Comparison of ENCODE assay signal across 17 cellular contexts in the genomic region with DNA sequence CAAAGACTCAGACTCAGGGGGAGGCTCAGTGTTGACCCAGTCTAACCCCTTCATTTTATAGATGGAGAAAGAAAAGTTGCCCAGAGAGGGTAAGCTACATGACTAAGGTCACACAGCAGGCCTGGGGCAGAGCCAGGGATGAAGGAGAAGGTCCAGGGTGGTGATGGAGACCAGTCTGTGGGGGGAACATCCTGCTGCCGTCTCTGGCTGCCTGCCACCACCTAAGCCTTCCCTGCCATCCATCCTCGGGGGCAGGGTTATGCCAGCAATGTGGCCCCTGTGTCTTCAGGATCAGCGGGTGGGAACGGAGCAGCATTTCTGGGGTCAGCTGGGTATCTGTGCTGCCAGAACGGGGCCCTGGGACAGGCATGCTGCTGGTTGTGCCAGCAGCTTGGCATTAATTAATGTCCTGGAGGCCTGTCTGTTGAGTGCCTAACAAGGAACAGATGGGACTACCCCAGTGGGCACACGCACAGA. TPM values are rescaled to one million over a fixed set of nuclear protein-coding genes. Genes with fewer than 3 reads are reported as not detected.
DNase-seq lines count a peak whose midpoint lies in the region; ATAC-seq and TF ChIP-seq lines count a peak whose summit lies in the region.
"Had no signal": no experiment of that assay in that cellular context is flagged by ENCODE, and none has a peak within 500 bp of the region (broad histone marks: within the 10 kb centered on the region; RNA-seq: fewer than 3 reads in every experiment).

No MANE protein-coding gene starts in this region.

- H3K4me3 Mint-ChIP-seq in type B pancreatic cell, result peak overlapping the region; percentile 88
- H3K4me3 Mint-ChIP-seq: CD8-positive, alpha-beta T cell had no signal

- H3K56ac ChIP-seq in mesendoderm (ENCODE audit: low read length), result peak overlapping the region; percentile 62

- H3K79me2 ChIP-seq in mesendoderm (ENCODE audit: control insufficient read depth, insufficient read depth, low read length), result no peaks in the 10 kb centered on the region

- no peaks in the 10 kb centered on the region for H3K79me1 ChIP-seq in mesendoderm (ENCODE audit: low read length)

- peak overlapping the region; percentile 58 to 84 (median 68) for H3K27ac ChIP-seq in body of pancreas
- H3K27ac ChIP-seq in mesendoderm (ENCODE audit: low read depth, low read length), result no peak overlapping the region
- H3K27ac ChIP-seq: testis had no signal

- H4K5ac ChIP-seq in mesendoderm (ENCODE audit: low read length), result no peak overlapping the region

- no peaks in the 10 kb centered on the region for H3K27me3 ChIP-seq in body of pancreas
- no peaks in the 10 kb centered on the region for H3K27me3 ChIP-seq in mesendoderm (ENCODE audit: insufficient read depth, low read length, poor library complexity)
- H3K27me3 ChIP-seq: brain microvascular endothelial cell, testis had no signal

- no peak overlapping the region for H2BK5ac ChIP-seq in mesendoderm (ENCODE audit: low read length)

- no peak for TF ChIP-seq POLR2A in body of pancreas (IDR thresholded peaks at IDR 0.05)

- H3K4me1 ChIP-seq in body of pancreas, result peaks cover 84% of the 10 kb centered on the region
- peaks cover 7% of the 10 kb centered on the region for H3K4me1 ChIP-seq in mesendoderm (ENCODE audit: control insufficient read depth, low read depth, low read length)

- no peaks in the 10 kb centered on the region for H3K27me3 Mint-ChIP-seq in type B pancreatic cell

- no peaks in the 10 kb centered on the region for H3K9me3 ChIP-seq in body of pancreas
- H3K9me3 ChIP-seq: prostate gland, testis had no signal

- DNase-seq in NCI-H2171 treated with DMSO at 0.1 percent for 48 hours (lab: John Stamatoyannopoulos, UW) (peak; percentile 20), NCI-H2171 (lab: John Stamatoyannopoulos, UW) (no peak), body of pancreas (no peak), mesendoderm (no peak), type B pancreatic cell (ENCODE audit: extremely low spot score, unreplicated experiment) (no peak), GDM1 (lab: John Stamatoyannopoulos, UW) (no peak), SKM-1 (lab: John Stamatoyannopoulos, UW; ENCODE audit: unreplicated experiment) (no peak), GM10266 (ENCODE audit: extremely low spot score) (no peak)
- DNase-seq: activated gamma-delta T cell; CD8-positive, alpha-beta T cell; foreskin melanocyte; NCI-H1092 treated with DMSO at 0.1 percent for 48 hours; PC-3 had no signal

- WGBS in body of pancreas, 2 donors, result 0 to 54% methylated on average over 1 to 6 of the region's 6 CpGs
- WGBS in mesendoderm (ENCODE audit: extremely low coverage, insufficient coverage, low lambda C conversion rate), result no CpG with 5 or more reads among the region's 6 CpGs

- no peak overlapping the region for H3K4me3 ChIP-seq in body of pancreas
- no peak overlapping the region for H3K4me3 ChIP-seq in mesendoderm (ENCODE audit: low read length)
- H3K4me3 ChIP-seq: prostate gland, testis had no signal

- H3K18ac ChIP-seq in mesendoderm (ENCODE audit: low read length), result no peak overlapping the region

- H4K8ac ChIP-seq in mesendoderm (ENCODE audit: low read depth, low read length), result no peak overlapping the region

- peak overlapping the region; percentile 50 for H2AK5ac ChIP-seq in mesendoderm (ENCODE audit: low read length)

- H3K4me2 ChIP-seq in mesendoderm (ENCODE audit: low read length), result no peak overlapping the region

- H3K9me3 Mint-ChIP-seq in type B pancreatic cell, result no peaks in the 10 kb centered on the region
- H3K9me3 Mint-ChIP-seq: CD8-positive, alpha-beta T cell; IgD-negative memory B cell had no signal

- no peak overlapping the region for H3K23ac ChIP-seq in mesendoderm (ENCODE audit: low read length)

- no peak overlapping the region for H2BK15ac ChIP-seq in mesendoderm (replicated peaks; ENCODE audit: low read depth)

- H3K4ac ChIP-seq in mesendoderm (ENCODE audit: low read depth, low read length), result no peak overlapping the region

- no peaks in the 10 kb centered on the region for H3K36me3 Mint-ChIP-seq in type B pancreatic cell
- H3K36me3 Mint-ChIP-seq: CD8-positive, alpha-beta T cell; IgD-negative memory B cell had no signal

- H2BK120ac ChIP-seq in mesendoderm (ENCODE audit: low read depth, low read length), result no peak overlapping the region

- H3K36me3 ChIP-seq in body of pancreas (replicated peaks in 1 of 2; ENCODE audit: insufficient read depth in 1 of 2, low read depth in 2 of 2) (no peaks in the 10 kb centered on the region), mesendoderm (ENCODE audit: control insufficient read depth, insufficient read depth, low read length) (no peaks in the 10 kb centered on the region)
- H3K36me3 ChIP-seq: brain microvascular endothelial cell, prostate gland had no signal

- H3K4me1 Mint-ChIP-seq in type B pancreatic cell (ENCODE audit: unreplicated experiment), result peaks cover 38% of the 10 kb centered on the region

- H3K9ac ChIP-seq in mesendoderm (ENCODE audit: low read length), result peak overlapping the region; percentile 33

- TF ChIP-seq CTCF in body of pancreas (IDR thresholded peaks at IDR 0.05), result no peak
- TF ChIP-seq CTCF in type B pancreatic cell (conservative IDR thresholded peaks at IDR 0.05), result no peak
- no peak for TF ChIP-seq CTCF in GM10266 (IDR thresholded peaks at IDR 0.05; ENCODE audit: control insufficient read depth, insufficient read depth, low read depth, missing control alignments)

- intact Hi-C loops in body of pancreas (cut with DNase I), result no loop called here

- no peak for ATAC-seq in body of pancreas
- ATAC-seq: CD8-positive, alpha-beta T cell; PC-3 had no signal

- peak overlapping the region; percentile 65 for H3K27ac Mint-ChIP-seq in type B pancreatic cell
- H3K27ac Mint-ChIP-seq: CD8-positive, alpha-beta T cell; IgD-negative memory B cell had no signal

RNA-seq across cellular contexts. Expression of a gene that starts 5.5 kb away (rescaled TPM):
- total RNA-seq in body of pancreas (10 to 100 TPM; 33.0 to 36.1 TPM), type B pancreatic cell (ENCODE audit: low replicate concordance) (33.3 and 72.0 TPM in 2 replicates)
- polyA plus RNA-seq in mesendoderm (2013, experiment 1 of 2), result 7.1 TPM
- 6.5 TPM for polyA plus RNA-seq in mesendoderm (2013, experiment 2 of 2)

RNA-seq across cellular contexts. Expression of a gene that starts 18.3 kb away (rescaled TPM):
- total RNA-seq in body of pancreas (10 to 100 TPM; 34.9 to 77.3 TPM), type B pancreatic cell (ENCODE audit: low replicate concordance) (63.0 and 70.5 TPM in 2 replicates)
- polyA plus RNA-seq in mesendoderm (2013, experiment 1 of 2), result 60.5 TPM
- 59.0 TPM for polyA plus RNA-seq in mesendoderm (2013, experiment 2 of 2)

RNA-seq across cellular contexts. Expression of a gene that starts 33.5 kb away (rescaled TPM):
- 10 to 100 TPM; 38.7 to 56.0 TPM for total RNA-seq in body of pancreas
- 19.8 TPM for polyA plus RNA-seq in mesendoderm (2013, experiment 1 of 2)
- polyA plus RNA-seq in mesendoderm (2013, experiment 2 of 2), result 19.2 TPM
- total RNA-seq in type B pancreatic cell (ENCODE audit: low replicate concordance), result 73.1 and 96.0 TPM in 2 replicates

RNA-seq across cellular contexts. Expression of a gene that starts 33.6 kb away (rescaled TPM):
- 10 to 100 TPM; 13.5 to 19.4 TPM for total RNA-seq in body of pancreas
- polyA plus RNA-seq in mesendoderm (2013, experiment 1 of 2), result 46.3 TPM
- polyA plus RNA-seq in mesendoderm (2013, experiment 2 of 2), result 50.2 TPM
- total RNA-seq in type B pancreatic cell (ENCODE audit: low replicate concordance), result 68.2 and 73.7 TPM in 2 replicates

RNA-seq across cellular contexts. Expression of a gene that starts 55.6 kb away (rescaled TPM):
- total RNA-seq in body of pancreas (10 to 100 TPM; 10.6 to 22.4 TPM), type B pancreatic cell (ENCODE audit: low replicate concordance) (6.9 and 14.4 TPM in 2 replicates)
- 2.0 TPM for polyA plus RNA-seq in mesendoderm (2013, experiment 1 of 2)
- 1.8 TPM for polyA plus RNA-seq in mesendoderm (2013, experiment 2 of 2)
